In the genomic region with DNA sequence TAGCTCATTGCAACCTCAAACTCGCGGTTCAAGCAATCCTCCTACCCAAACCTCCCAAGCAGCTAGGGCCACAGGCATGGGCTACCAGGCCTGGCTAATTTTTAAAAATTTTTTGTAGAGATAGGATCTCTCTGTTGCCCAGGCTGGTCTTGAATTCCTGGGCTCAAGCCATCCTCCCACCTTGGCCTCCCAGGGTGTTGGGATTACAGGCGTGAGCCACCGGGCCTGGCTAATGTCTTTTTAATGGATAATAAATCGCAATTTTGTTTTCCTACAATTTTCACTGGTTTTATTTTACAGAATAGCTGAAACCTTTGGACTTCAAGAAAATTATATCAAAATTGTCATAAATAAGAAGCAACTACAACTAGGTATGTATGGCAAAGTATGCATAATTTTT, we compare ENCODE assay signal across 18 cellular contexts. TPM values are rescaled to one million over a fixed set of nuclear protein-coding genes. Genes with fewer than 3 reads are reported as not detected.
DNase-seq lines count a peak whose midpoint lies in the region; ATAC-seq and TF ChIP-seq lines count a peak whose summit lies in the region.
"Had no signal": no experiment of that assay in that cellular context is flagged by ENCODE, and none has a peak within 500 bp of the region (broad histone marks: within the 10 kb centered on the region; RNA-seq: fewer than 3 reads in every experiment).

No MANE protein-coding gene starts in this region.

- peaks cover 45% of the 10 kb centered on the region for H3K4me1 Mint-ChIP-seq in activated CD8-positive, alpha-beta memory T cell treated with anti-CD3 and anti-CD28 coated beads, Interleukin-2, amount 10 ng/mL, durations not matched to agents 7 days and 5 days
- H3K4me1 Mint-ChIP-seq in activated naive CD8-positive, alpha-beta T cell treated with anti-CD3 and anti-CD28 coated beads for 36 hours: peaks cover 36% of the 10 kb centered on the region
- H3K4me1 Mint-ChIP-seq in stimulated activated effector memory CD8-positive, alpha-beta T cell treated with anti-CD3 and anti-CD28 coated beads, Interleukin-12 subunit alpha, Interleukin-12 subunit beta, amount 100 ng/mL, for 72 hours: peaks cover 28% of the 10 kb centered on the region

- peak overlapping the region; percentile 35 for H3K4me3 ChIP-seq in Jurkat, Clone E6-1 (ENCODE audit: low read length)
- H3K4me3 ChIP-seq: left lung, SJCRH30, skin epidermis had no signal

- no peaks in the 10 kb centered on the region for H3K9me3 Mint-ChIP-seq in activated CD8-positive, alpha-beta memory T cell treated with anti-CD3 and anti-CD28 coated beads, Interleukin-2, amount 10 ng/mL, durations not matched to agents 7 days and 5 days (ENCODE audit: low read depth)
- H3K9me3 Mint-ChIP-seq in activated naive CD8-positive, alpha-beta T cell treated with anti-CD3 and anti-CD28 coated beads for 36 hours: no peaks in the 10 kb centered on the region
- H3K9me3 Mint-ChIP-seq in stimulated activated effector memory CD8-positive, alpha-beta T cell treated with anti-CD3 and anti-CD28 coated beads, Interleukin-12 subunit alpha, Interleukin-12 subunit beta, amount 100 ng/mL, for 72 hours: no peaks in the 10 kb centered on the region
- H3K9me3 Mint-ChIP-seq: HFFc6 had no signal

- no peak for TF ChIP-seq CTCF in RWPE1 (conservative IDR thresholded peaks at IDR 0.05; ENCODE audit: low read depth)

- peak overlapping the region; percentile 93 for H3K27ac Mint-ChIP-seq in activated CD8-positive, alpha-beta memory T cell treated with anti-CD3 and anti-CD28 coated beads, Interleukin-2, amount 10 ng/mL, durations not matched to agents 7 days and 5 days
- peak overlapping the region; percentile 93 for H3K27ac Mint-ChIP-seq in activated naive CD8-positive, alpha-beta T cell treated with anti-CD3 and anti-CD28 coated beads for 36 hours
- H3K27ac Mint-ChIP-seq in stimulated activated effector memory CD8-positive, alpha-beta T cell treated with anti-CD3 and anti-CD28 coated beads, Interleukin-12 subunit alpha, Interleukin-12 subunit beta, amount 100 ng/mL, for 72 hours: peak overlapping the region; percentile 94
- H3K27ac Mint-ChIP-seq: HFFc6 had no signal

- POLR2A ChIA-PET in RWPE1 (lab: Yijun Ruan, JAX; ENCODE audit: low non-redundant PET): interaction anchor here (0.6 kb wide), 1 partner anchor 12 kb away, joined by 3 read pairs; no protein-coding TSS in a partner anchor

- no peaks in the 10 kb centered on the region for H3K27me3 Mint-ChIP-seq in activated CD8-positive, alpha-beta memory T cell treated with anti-CD3 and anti-CD28 coated beads, Interleukin-2, amount 10 ng/mL, durations not matched to agents 7 days and 5 days
- H3K27me3 Mint-ChIP-seq in activated naive CD8-positive, alpha-beta T cell treated with anti-CD3 and anti-CD28 coated beads for 36 hours: no peaks in the 10 kb centered on the region

- H3K27ac ChIP-seq in RWPE1: no peak overlapping the region
- H3K27ac ChIP-seq: foreskin keratinocyte, SJCRH30 had no signal

- CTCF ChIA-PET in activated CD8-positive, alpha-beta memory T cell treated with anti-CD3 and anti-CD28 coated beads, Interleukin-2, amount 10 ng/mL, durations not matched to agents 7 days and 5 days (lab: Charles Lee): interaction anchor here (1.0 to 7.2 kb wide), 15 partner anchors 9 to 314 kb away, joined by 3 to 141 read pairs (median 11); a partner anchor contains a TSS
- CTCF ChIA-PET in RWPE1 (lab: Yijun Ruan, JAX): interaction anchor here (1.1 kb wide), 1 partner anchor 37 kb away, joined by 3 read pairs; no protein-coding TSS in a partner anchor

- peaks cover 68% of the 10 kb centered on the region for H3K36me3 Mint-ChIP-seq in activated CD8-positive, alpha-beta memory T cell treated with anti-CD3 and anti-CD28 coated beads, Interleukin-2, amount 10 ng/mL, durations not matched to agents 7 days and 5 days
- H3K36me3 Mint-ChIP-seq in activated naive CD8-positive, alpha-beta T cell treated with anti-CD3 and anti-CD28 coated beads for 36 hours: peaks cover 39% of the 10 kb centered on the region
- peaks cover 84% of the 10 kb centered on the region for H3K36me3 Mint-ChIP-seq in stimulated activated effector memory CD8-positive, alpha-beta T cell treated with anti-CD3 and anti-CD28 coated beads, Interleukin-12 subunit alpha, Interleukin-12 subunit beta, amount 100 ng/mL, for 72 hours

- DNase-seq in activated CD8-positive, alpha-beta memory T cell treated with anti-CD3 and anti-CD28 coated beads, Interleukin-2, amount 10 ng/mL, durations not matched to agents 7 days and 5 days: no peak
- DNase-seq in activated CD8-positive, alpha-beta memory T cell treated with anti-CD3 and anti-CD28 coated beads, Interleukin-2, amount 50 U/mL, for 48 hours: no peak
- no peak for DNase-seq in Jurkat, Clone E6-1 (ENCODE audit: low read depth, low spot score)
- DNase-seq in activated naive CD8-positive, alpha-beta T cell treated with anti-CD3 and anti-CD28 coated beads for 36 hours: no peak
- no peak for DNase-seq in stimulated activated effector memory CD8-positive, alpha-beta T cell treated with anti-CD3 and anti-CD28 coated beads, Interleukin-12 subunit alpha, Interleukin-12 subunit beta, amount 100 ng/mL, for 72 hours (ENCODE audit: low spot score in 2 of 2)
- no peak for DNase-seq in RWPE1 (ENCODE audit: low spot score)
- DNase-seq: amniotic stem cell, COR-L47, foreskin keratinocyte, HFFc6, left lung, NCI-H1417, NCI-H345, posterior cingulate gyrus, SJCRH30 had no signal

- ATAC-seq in activated CD8-positive, alpha-beta memory T cell treated with anti-CD3 and anti-CD28 coated beads, Interleukin-2, amount 10 ng/mL, durations not matched to agents 7 days and 5 days: no peak
- ATAC-seq in stimulated activated effector memory CD8-positive, alpha-beta T cell treated with anti-CD3 and anti-CD28 coated beads, Interleukin-12 subunit alpha, Interleukin-12 subunit beta, amount 100 ng/mL, for 72 hours: no peak
- ATAC-seq in HG03442 (IDR thresholded peaks at IDR 0.05; ENCODE audit: unreplicated experiment) (no peak), esophagus mucosa (no peak)
- ATAC-seq: foreskin keratinocyte, left lung had no signal

- H3K4me3 Mint-ChIP-seq in activated CD8-positive, alpha-beta memory T cell treated with anti-CD3 and anti-CD28 coated beads, Interleukin-2, amount 10 ng/mL, durations not matched to agents 7 days and 5 days: no peak overlapping the region
- no peak overlapping the region for H3K4me3 Mint-ChIP-seq in activated naive CD8-positive, alpha-beta T cell treated with anti-CD3 and anti-CD28 coated beads for 36 hours
- peak overlapping the region; percentile 74 for H3K4me3 Mint-ChIP-seq in stimulated activated effector memory CD8-positive, alpha-beta T cell treated with anti-CD3 and anti-CD28 coated beads, Interleukin-12 subunit alpha, Interleukin-12 subunit beta, amount 100 ng/mL, for 72 hours
- H3K4me3 Mint-ChIP-seq: HFFc6 had no signal

RNA-seq across cellular contexts. Expression of a gene that starts 10.9 kb away (rescaled TPM):
- 10 to 100 TPM; 71.3 to 73.3 TPM for total RNA-seq in activated CD8-positive, alpha-beta memory T cell treated with anti-CD3 and anti-CD28 coated beads, Interleukin-2, amount 10 ng/mL, durations not matched to agents 7 days and 5 days
- polyA plus RNA-seq in Jurkat, Clone E6-1 (2012; ENCODE audit: insufficient read depth, insufficient read length): 53.0 TPM
- 10 to 100 TPM; 51.2 to 51.6 TPM for total RNA-seq in activated naive CD8-positive, alpha-beta T cell treated with anti-CD3 and anti-CD28 coated beads for 36 hours
- 19.8 TPM for total RNA-seq in esophagus mucosa

RNA-seq across cellular contexts. Expression of a gene that starts 57.3 kb away (rescaled TPM):
- under 1 TPM in 1 of 2 experiments, not detected in 1; 0.29 TPM for total RNA-seq in activated CD8-positive, alpha-beta memory T cell treated with anti-CD3 and anti-CD28 coated beads, Interleukin-2, amount 10 ng/mL, durations not matched to agents 7 days and 5 days
- polyA plus RNA-seq in Jurkat, Clone E6-1 (2012; ENCODE audit: insufficient read depth, insufficient read length): not detected
- total RNA-seq in activated naive CD8-positive, alpha-beta T cell treated with anti-CD3 and anti-CD28 coated beads for 36 hours: not detected
- total RNA-seq in esophagus mucosa: 0.48 TPM
- total RNA-seq: foreskin keratinocyte, HFFc6 had no signal
- polyA plus RNA-seq: foreskin keratinocyte had no signal
